Comparison of ENCODE assay signal across 24 cellular contexts in the genomic region with DNA sequence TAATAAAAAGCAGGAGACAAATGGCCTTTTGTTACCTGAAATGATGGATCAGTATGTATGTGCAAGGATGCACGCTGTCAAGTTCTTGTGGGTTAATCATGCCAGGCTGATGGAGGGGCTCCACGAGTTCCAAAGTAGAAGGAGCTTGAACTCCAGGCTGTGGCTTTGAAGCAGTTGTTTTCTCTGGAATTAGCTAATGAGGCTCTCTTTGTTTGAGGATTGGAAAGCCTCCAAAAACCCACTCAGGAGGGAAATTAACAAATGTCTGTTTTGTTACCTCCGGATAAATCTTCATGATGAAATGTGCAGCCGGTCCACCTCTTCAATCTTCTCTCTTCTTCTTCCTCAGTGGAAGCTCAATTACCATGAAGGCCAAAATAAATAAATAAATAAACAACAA.
DNase-seq lines count a peak whose midpoint lies in the region; ATAC-seq and TF ChIP-seq lines count a peak whose summit lies in the region.
"Had no signal": no experiment of that assay in that cellular context is flagged by ENCODE, and none has a peak within 500 bp of the region (broad histone marks: within the 10 kb centered on the region; RNA-seq: fewer than 3 reads in every experiment).

No MANE protein-coding gene starts in this region.

- H3K4me3 ChIP-seq in HEK293 (ENCODE audit: low read depth, low read length) = no peak overlapping the region
- H3K4me3 ChIP-seq: GM12878, psoas muscle had no signal

- H3K36me3 ChIP-seq in HEK293 (ENCODE audit: control insufficient read depth in 2 of 2, insufficient read depth in 1 of 2, low read length in 2 of 2) = no peaks in the 10 kb centered on the region

- H3K4me1 ChIP-seq in HEK293 (ENCODE audit: control insufficient read depth, insufficient read depth, low read length) = peaks cover 3% of the 10 kb centered on the region; the same call in 1 of the 2 replicates
- H3K4me1 ChIP-seq: psoas muscle had no signal

- POLR2A ChIA-PET in HEK293 (lab: Yijun Ruan, JAX) = no interaction called here

- no peak overlapping the region for H3K4me3 Mint-ChIP-seq in natural killer cell
- H3K4me3 Mint-ChIP-seq: activated B cell treated with CpG ODN at 0.5 μM for 24 hours; activated CD8-positive, alpha-beta T cell treated with anti-CD3 and anti-CD28 coated beads for 36 hours; activated naive CD8-positive, alpha-beta T cell; brain; nephron; T-helper 2 cell treated with Interferon-gamma antibody and Interleukin-4, amounts not matched to agents 5 μg/mL and 100 μg/mL, for 36 hours had no signal

- ATAC-seq in natural killer cell = no peak
- ATAC-seq: activated CD8-positive, alpha-beta T cell treated with anti-CD3 and anti-CD28 coated beads for 36 hours; GM12878; psoas muscle had no signal

- H3K36me3 Mint-ChIP-seq in natural killer cell = no peaks in the 10 kb centered on the region
- H3K36me3 Mint-ChIP-seq: activated naive CD8-positive, alpha-beta T cell; brain had no signal

- TF ChIP-seq CTCF in HEK293 (tag by site-specific recombination; IDR thresholded peaks at IDR 0.05) (no peak), natural killer cell (IDR thresholded peaks at IDR 0.05) (no peak)

- H3K9me3 ChIP-seq in HEK293 (ENCODE audit: control insufficient read depth, insufficient read depth, low read depth, low read length) = no peaks in the 10 kb centered on the region
- H3K9me3 ChIP-seq: psoas muscle had no signal

- CTCF ChIA-PET in HEK293 (lab: Yijun Ruan, JAX) = interaction anchor here (0.6 to 0.8 kb wide), 3 partner anchors 47 to 348 kb away, joined by 3 to 4 read pairs (median 4); no protein-coding TSS in a partner anchor

- no peak overlapping the region for H3K27ac ChIP-seq in HEK293 (ENCODE audit: extremely low read depth, low read depth, low read length)
- H3K27ac ChIP-seq: psoas muscle had no signal

- intact Hi-C loops in natural killer cell (cut with micrococcal nuclease) = no loop called here

- H3K27ac Mint-ChIP-seq in natural killer cell = no peak overlapping the region
- H3K27ac Mint-ChIP-seq: activated B cell treated with CpG ODN at 0.5 μM for 24 hours; activated CD8-positive, alpha-beta T cell treated with anti-CD3 and anti-CD28 coated beads for 36 hours; activated naive CD8-positive, alpha-beta T cell; brain; nephron; T-helper 2 cell treated with Interferon-gamma antibody and Interleukin-4, amounts not matched to agents 5 μg/mL and 100 μg/mL, for 36 hours had no signal

- DNase-seq in NCI-H187 treated with DMSO at 0.1 percent for 48 hours (lab: John Stamatoyannopoulos, UW) (peak; percentile 38), NCI-H69 (lab: John Stamatoyannopoulos, UW) (peak; percentile 100), midbrain (lab: John Stamatoyannopoulos, UW) (peak; percentile 27), dedifferentiated amniotic fluid mesenchymal stem cell (ENCODE audit: extremely low spot score) (no peak), HPDE6-E6E7 (ENCODE audit: extremely low spot score) (no peak), natural killer cell (no peak)
- DNase-seq in activated effector memory CD4-positive, alpha-beta T cell treated with Interleukin-2 at 50 U/mL for 16 hours = no peak
- DNase-seq: activated B cell treated with CpG ODN at 0.5 μM for 24 hours; activated CD8-positive, alpha-beta T cell treated with anti-CD3 and anti-CD28 coated beads for 36 hours; activated T-cell treated with anti-CD3 and anti-CD28 coated beads, Interleukin-2, amount 50 U/mL, for 48 hours; AML-193; cortex of kidney; GF-D8; Karpas-422; mesenchymal stem cell; NCI-H2029; psoas muscle; SHP77 treated with DMSO at 0.1 percent for 48 hours had no signal

- peaks cover 2 to 5% of the 10 kb centered on the region in 2 donors for H3K9me3 Mint-ChIP-seq in natural killer cell
- H3K9me3 Mint-ChIP-seq: activated B cell treated with CpG ODN at 0.5 μM for 24 hours; activated CD8-positive, alpha-beta T cell treated with anti-CD3 and anti-CD28 coated beads for 36 hours; brain; nephron had no signal

- H3K27me3 Mint-ChIP-seq in natural killer cell (ENCODE audit: low read depth in 2 of 2) = no peaks in the 10 kb centered on the region
- H3K27me3 Mint-ChIP-seq: activated B cell treated with CpG ODN at 0.5 μM for 24 hours, brain had no signal

- H3K4me1 Mint-ChIP-seq in natural killer cell = no peaks in the 10 kb centered on the region
- H3K4me1 Mint-ChIP-seq: activated B cell treated with CpG ODN at 0.5 μM for 24 hours had no signal

TF ChIP-seq in HEK293, 187 proteins besides CTCF, POLR2A, EP300 and RAD21 (continues in another document):
- TF ChIP-seq ZNF157 (tag by site-specific recombination; IDR thresholded peaks at IDR 0.05) (no peak), ZNF114 (tag by site-specific recombination; IDR thresholded peaks at IDR 0.05) (no peak), BCL11B (tag by site-specific recombination; IDR thresholded peaks at IDR 0.05; ENCODE audit: low read depth) (no peak), BCL11A (tag by site-specific recombination; IDR thresholded peaks at IDR 0.05; ENCODE audit: low read depth) (no peak), ZNF133 (tag by site-specific recombination; IDR thresholded peaks at IDR 0.05) (no peak), GLI4 (tag by site-specific recombination; IDR thresholded peaks at IDR 0.05) (no peak), OSR2 (tag by site-specific recombination; IDR thresholded peaks at IDR 0.05) (peak; percentile 51; the same call in 1 of the 2 replicates), ZNF19 (tag by site-specific recombination; IDR thresholded peaks at IDR 0.05; ENCODE audit: low read depth) (no peak), GLI2 (tag by site-specific recombination; IDR thresholded peaks at IDR 0.05; ENCODE audit: borderline replicate concordance, low read depth) (no peak)
- TF ChIP-seq, protein P1, sequence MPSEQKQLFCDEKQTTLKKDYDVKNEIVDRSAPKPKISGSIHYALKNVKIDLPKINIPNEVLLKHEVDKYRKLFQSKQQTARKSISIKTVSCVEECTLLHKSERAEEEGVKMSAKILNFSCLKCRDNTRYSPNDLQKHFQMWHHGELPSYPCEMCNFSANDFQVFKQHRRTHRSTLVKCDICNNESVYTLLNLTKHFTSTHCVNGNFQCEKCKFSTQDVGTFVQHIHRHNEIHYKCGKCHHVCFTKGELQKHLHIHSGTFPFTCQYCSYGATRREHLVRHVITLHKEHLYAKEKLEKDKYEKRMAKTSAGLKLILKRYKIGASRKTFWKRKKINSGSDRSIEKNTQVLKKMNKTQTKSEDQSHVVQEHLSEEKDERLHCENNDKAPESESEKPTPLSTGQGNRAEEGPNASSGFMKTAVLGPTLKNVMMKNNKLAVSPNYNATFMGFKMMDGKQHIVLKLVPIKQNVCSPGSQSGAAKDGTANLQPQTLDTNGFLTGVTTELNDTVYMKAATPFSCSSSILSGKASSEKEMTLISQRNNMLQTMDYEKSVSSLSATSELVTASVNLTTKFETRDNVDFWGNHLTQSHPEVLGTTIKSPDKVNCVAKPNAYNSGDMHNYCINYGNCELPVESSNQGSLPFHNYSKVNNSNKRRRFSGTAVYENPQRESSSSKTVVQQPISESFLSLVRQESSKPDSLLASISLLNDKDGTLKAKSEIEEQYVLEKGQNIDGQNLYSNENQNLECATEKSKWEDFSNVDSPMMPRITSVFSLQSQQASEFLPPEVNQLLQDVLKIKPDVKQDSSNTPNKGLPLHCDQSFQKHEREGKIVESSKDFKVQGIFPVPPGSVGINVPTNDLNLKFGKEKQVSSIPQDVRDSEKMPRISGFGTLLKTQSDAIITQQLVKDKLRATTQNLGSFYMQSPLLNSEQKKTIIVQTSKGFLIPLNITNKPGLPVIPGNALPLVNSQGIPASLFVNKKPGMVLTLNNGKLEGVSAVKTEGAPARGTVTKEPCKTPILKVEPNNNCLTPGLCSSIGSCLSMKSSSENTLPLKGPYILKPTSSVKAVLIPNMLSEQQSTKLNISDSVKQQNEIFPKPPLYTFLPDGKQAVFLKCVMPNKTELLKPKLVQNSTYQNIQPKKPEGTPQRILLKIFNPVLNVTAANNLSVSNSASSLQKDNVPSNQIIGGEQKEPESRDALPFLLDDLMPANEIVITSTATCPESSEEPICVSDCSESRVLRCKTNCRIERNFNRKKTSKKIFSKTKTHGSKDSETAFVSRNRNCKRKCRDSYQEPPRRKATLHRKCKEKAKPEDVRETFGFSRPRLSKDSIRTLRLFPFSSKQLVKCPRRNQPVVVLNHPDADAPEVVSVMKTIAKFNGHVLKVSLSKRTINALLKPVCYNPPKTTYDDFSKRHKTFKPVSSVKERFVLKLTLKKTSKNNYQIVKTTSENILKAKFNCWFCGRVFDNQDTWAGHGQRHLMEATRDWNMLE (tag by site-specific recombination; conservative IDR thresholded peaks at IDR 0.05; ENCODE audit: low read depth) = no peak
- TF ChIP-seq, protein P2, sequence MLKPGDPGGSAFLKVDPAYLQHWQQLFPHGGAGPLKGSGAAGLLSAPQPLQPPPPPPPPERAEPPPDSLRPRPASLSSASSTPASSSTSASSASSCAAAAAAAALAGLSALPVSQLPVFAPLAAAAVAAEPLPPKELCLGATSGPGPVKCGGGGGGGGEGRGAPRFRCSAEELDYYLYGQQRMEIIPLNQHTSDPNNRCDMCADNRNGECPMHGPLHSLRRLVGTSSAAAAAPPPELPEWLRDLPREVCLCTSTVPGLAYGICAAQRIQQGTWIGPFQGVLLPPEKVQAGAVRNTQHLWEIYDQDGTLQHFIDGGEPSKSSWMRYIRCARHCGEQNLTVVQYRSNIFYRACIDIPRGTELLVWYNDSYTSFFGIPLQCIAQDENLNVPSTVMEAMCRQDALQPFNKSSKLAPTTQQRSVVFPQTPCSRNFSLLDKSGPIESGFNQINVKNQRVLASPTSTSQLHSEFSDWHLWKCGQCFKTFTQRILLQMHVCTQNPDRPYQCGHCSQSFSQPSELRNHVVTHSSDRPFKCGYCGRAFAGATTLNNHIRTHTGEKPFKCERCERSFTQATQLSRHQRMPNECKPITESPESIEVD (tag by site-specific recombination; IDR thresholded peaks at IDR 0.05) = 0 out of 2 replicates have a peak, but pooled peaks have one; percentile 40
- TF ChIP-seq, protein P3, sequence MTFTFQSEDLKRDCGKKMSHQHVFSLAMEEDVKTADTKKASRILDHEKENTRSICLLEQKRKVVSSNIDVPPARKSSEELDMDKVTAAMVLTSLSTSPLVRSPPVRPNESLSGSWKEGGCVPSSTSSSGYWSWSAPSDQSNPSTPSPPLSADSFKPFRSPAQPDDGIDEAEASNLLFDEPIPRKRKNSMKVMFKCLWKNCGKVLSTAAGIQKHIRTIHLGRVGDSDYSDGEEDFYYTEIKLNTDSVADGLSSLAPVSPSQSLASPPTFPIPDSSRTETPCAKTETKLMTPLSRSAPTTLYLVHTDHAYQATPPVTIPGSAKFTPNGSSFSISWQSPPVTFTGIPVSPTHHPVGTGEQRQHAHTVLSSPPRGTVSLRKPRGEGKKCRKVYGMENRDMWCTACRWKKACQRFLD (tag by site-specific recombination; IDR thresholded peaks at IDR 0.05) = no peak

Comparison
In these comparisons a context has a peak if more than half of its experiments do, and no peak if none do; other contexts are left out.
1. DNase-seq: peak in NCI-H187 treated with DMSO at 0.1 percent for 48 hours (single experiment), NCI-H69 (single experiment) and midbrain (single experiment); none in dedifferentiated amniotic fluid mesenchymal stem cell (single experiment), HPDE6-E6E7 (single experiment), activated effector memory CD4-positive, alpha-beta T cell treated with Interleukin-2 at 50 U/mL for 16 hours (single experiment) and natural killer cell (single experiment).